In genomic region chr15:68503791-68504720, GRCh38 we compare ENCODE assay signal across 15 cellular contexts.
DNase-seq lines count a peak whose midpoint lies in the region; ATAC-seq lines count a peak whose summit lies in the region.
"Had no signal": no experiment of that assay in that cellular context is flagged by ENCODE, and none has a peak within 500 bp of the region (broad histone marks: within the 10 kb centered on the region; RNA-seq: fewer than 3 reads in every experiment).

No MANE protein-coding gene starts in this region.

- no peaks in the 10 kb centered on the region for H3K4me1 Mint-ChIP-seq in activated T-helper 17 cell treated with anti-CD3 and anti-CD28 coated beads, Interleukin-2, amount 50 U/mL, for 72 hours
- H3K4me1 Mint-ChIP-seq: memory B cell had no signal

- no peak overlapping the region for H3K27ac Mint-ChIP-seq in activated T-helper 17 cell treated with anti-CD3 and anti-CD28 coated beads, Interleukin-2, amount 50 U/mL, for 72 hours
- H3K27ac Mint-ChIP-seq: activated CD4-positive, alpha-beta memory T cell treated with anti-CD3 and anti-CD28 coated beads, Interleukin-2, amount 10 ng/mL, durations not matched to agents 7 days and 5 days; memory B cell had no signal

- DNase-seq in AG08395 (ENCODE audit: low spot score) (peak; percentile 60), EL (peak; percentile 34), left kidney (ENCODE audit: low read depth, low spot score) (peak; percentile 43), SKM-1 (lab: John Stamatoyannopoulos, UW; ENCODE audit: unreplicated experiment) (no peak), HuH-7 (ENCODE audit: low spot score) (no peak), iPS-NIHi11 (ENCODE audit: low spot score) (no peak)
- DNase-seq: activated CD4-positive, alpha-beta memory T cell treated with anti-CD3 and anti-CD28 coated beads, Interleukin-2, amount 10 ng/mL, durations not matched to agents 7 days and 5 days; amygdala; CD4-positive, CD25-positive, alpha-beta regulatory T cell; effector CD4-positive, alpha-beta T cell; NCI-H2029 treated with DMSO at 0.1 percent for 48 hours; retina had no signal

- peaks cover 18% of the 10 kb centered on the region for H3K27me3 Mint-ChIP-seq in activated T-helper 17 cell treated with anti-CD3 and anti-CD28 coated beads, Interleukin-2, amount 50 U/mL, for 72 hours

- H3K4me3 Mint-ChIP-seq in activated T-helper 17 cell treated with anti-CD3 and anti-CD28 coated beads, Interleukin-2, amount 50 U/mL, for 72 hours = peak overlapping the region; percentile 28
- H3K4me3 Mint-ChIP-seq: activated CD4-positive, alpha-beta memory T cell treated with anti-CD3 and anti-CD28 coated beads, Interleukin-2, amount 10 ng/mL, durations not matched to agents 7 days and 5 days; memory B cell had no signal

- no peaks in the 10 kb centered on the region for H3K36me3 Mint-ChIP-seq in activated T-helper 17 cell treated with anti-CD3 and anti-CD28 coated beads, Interleukin-2, amount 50 U/mL, for 72 hours (ENCODE audit: low read depth)
- H3K36me3 Mint-ChIP-seq: CD4-positive, CD25-positive, alpha-beta regulatory T cell; memory B cell had no signal

- H3K9me3 Mint-ChIP-seq in activated T-helper 17 cell treated with anti-CD3 and anti-CD28 coated beads, Interleukin-2, amount 50 U/mL, for 72 hours = no peaks in the 10 kb centered on the region
- H3K9me3 Mint-ChIP-seq: activated CD4-positive, alpha-beta memory T cell treated with anti-CD3 and anti-CD28 coated beads, Interleukin-2, amount 10 ng/mL, durations not matched to agents 7 days and 5 days; CD4-positive, CD25-positive, alpha-beta regulatory T cell; memory B cell had no signal

- no peak for ATAC-seq in activated T-helper 17 cell treated with anti-CD3 and anti-CD28 coated beads, Interleukin-2, amount 50 U/mL, for 72 hours (replicated peaks)
- ATAC-seq in GM19467 (IDR thresholded peaks at IDR 0.05; ENCODE audit: unreplicated experiment) = no peak

Comparison
In these comparisons a context has a peak if more than half of its experiments do, and no peak if none do; other contexts are left out.
1. DNase-seq: peak in AG08395 (single experiment), EL (single experiment) and left kidney (single experiment); none in SKM-1 (single experiment), HuH-7 (single experiment) and iPS-NIHi11 (single experiment).